21 cellular contexts compared by ENCODE assay signal in genomic region chr6:69843189-69843588, GRCh38. TPM values are rescaled to one million over a fixed set of nuclear protein-coding genes. Genes with fewer than 3 reads are reported as not detected.
DNase-seq lines count a peak whose midpoint lies in the region; ATAC-seq and TF ChIP-seq lines count a peak whose summit lies in the region.
"Had no signal": no experiment of that assay in that cellular context is flagged by ENCODE, and none has a peak within 500 bp of the region (broad histone marks: within the 10 kb centered on the region; RNA-seq: fewer than 3 reads in every experiment).

No MANE protein-coding gene starts in this region.

- ATAC-seq in GM18520 (IDR thresholded peaks at IDR 0.05; ENCODE audit: unreplicated experiment) = peak; percentile 51
- ATAC-seq in HG03175 (IDR thresholded peaks at IDR 0.05; ENCODE audit: unreplicated experiment) = peak; percentile 67
- no peak for ATAC-seq in memory B cell (ENCODE audit: low read depth)
- ATAC-seq: K562 had no signal

- no peak for DNase-seq in memory B cell (ENCODE audit: low spot score in 2 of 2)
- DNase-seq in right atrium auricular region (ENCODE audit: low spot score) = no peak
- no peak for DNase-seq in dedifferentiated amniotic fluid mesenchymal stem cell (ENCODE audit: extremely low spot score)
- DNase-seq in amniotic stem cell (lab: John Stamatoyannopoulos, UW) = no peak
- DNase-seq: ACHN; BE2C; C1 segment of cervical spinal cord; CD4-positive, CD25-positive, alpha-beta regulatory T cell; CD8-positive, alpha-beta memory T cell; COR-L47; DMS 273 treated with DMSO at 0.1 percent for 48 hours; DMS53; DND-41; EL; GM23248; IMR-90 had no signal

- H3K36me3 ChIP-seq in right atrium auricular region = no peaks in the 10 kb centered on the region
- H3K36me3 ChIP-seq: BE2C, HAP-1 had no signal

- H3K36me3 Mint-ChIP-seq in memory B cell = no peaks in the 10 kb centered on the region
- H3K36me3 Mint-ChIP-seq: CD4-positive, CD25-positive, alpha-beta regulatory T cell had no signal

- H3K4me1 Mint-ChIP-seq in memory B cell = peaks cover 18% of the 10 kb centered on the region
- H3K4me1 Mint-ChIP-seq: CD4-positive, CD25-positive, alpha-beta regulatory T cell; CD8-positive, alpha-beta memory T cell had no signal

- H3K9me3 ChIP-seq in right atrium auricular region = no peaks in the 10 kb centered on the region
- H3K9me3 ChIP-seq: BE2C, HAP-1 had no signal

- H3K27ac Mint-ChIP-seq in memory B cell = peak overlapping the region; percentile 20
- H3K27ac Mint-ChIP-seq: CD8-positive, alpha-beta memory T cell had no signal

- H3K9me3 Mint-ChIP-seq in memory B cell = peaks cover 1% of the 10 kb centered on the region
- H3K9me3 Mint-ChIP-seq: CD8-positive, alpha-beta memory T cell had no signal

- H3K27me3 ChIP-seq in right atrium auricular region = no peaks in the 10 kb centered on the region
- H3K27me3 ChIP-seq: BE2C had no signal

- no peak for TF ChIP-seq CTCF in right atrium auricular region (IDR thresholded peaks at IDR 0.05)

- H3K4me3 Mint-ChIP-seq in memory B cell = no peak overlapping the region
- H3K4me3 Mint-ChIP-seq: CD4-positive, CD25-positive, alpha-beta regulatory T cell; CD8-positive, alpha-beta memory T cell had no signal

- H3K4me1 ChIP-seq in right atrium auricular region = no peaks in the 10 kb centered on the region
- H3K4me1 ChIP-seq: BE2C, HAP-1 had no signal

- no peak overlapping the region for H3K4me3 ChIP-seq in right atrium auricular region
- H3K4me3 ChIP-seq: GM23248, HAP-1, K562 had no signal

- H3K27me3 Mint-ChIP-seq in memory B cell = no peaks in the 10 kb centered on the region

- no peak overlapping the region for H3K27ac ChIP-seq in right atrium auricular region
- H3K27ac ChIP-seq: GM23248 had no signal

RNA-seq across cellular contexts. Expression of gene COL19A1, which starts 23.2 kb away (rescaled TPM):
- 1 to 10 TPM; 2.7 to 3.9 TPM for total RNA-seq in right atrium auricular region
- total RNA-seq: G401, GM23248, K562 had no signal

RNA-seq across cellular contexts. Expression of gene LMBRD1, which starts 46.4 kb away (rescaled TPM):
- total RNA-seq in right atrium auricular region = 10 to 100 TPM; 46.9 to 50.0 TPM
